ENCODE assay signal across 8 cellular contexts in genomic region chr2:53786371-53787254, GRCh38. TPM values are rescaled to one million over a fixed set of nuclear protein-coding genes. Genes with fewer than 3 reads are reported as not detected.
DNase-seq lines count a peak whose midpoint lies in the region; ATAC-seq and TF ChIP-seq lines count a peak whose summit lies in the region.

ASB3 (minus strand) TSS chr2:53786953; CDS start chr2:53765572, 21,381 bp downstream.
ERLEC1 (plus strand) TSS chr2:53787044; CDS start chr2:53787211, 167 bp downstream.

- H3K9ac ChIP-seq in parathyroid adenoma = peak within 1 kb of the TSS; percentile 38

- intact Hi-C loops in Right ventricle myocardium superior (cut with DNase I) = no loop called here
- intact Hi-C loops in tibial artery (cut with DNase I; ENCODE audit: low total_unique reads) = no loop called here

- ATAC-seq in HG02678 (IDR thresholded peaks at IDR 0.05; ENCODE audit: unreplicated experiment) (peak; percentile 95), Right ventricle myocardium superior (ENCODE audit: poor library complexity) (peak; percentile 98)

- peak; percentile 92 for DNase-seq in GM12865 (ENCODE audit: low read depth)
- peak; percentile 85 for DNase-seq in NCI-H1105 treated with DMSO at 0.1 percent for 48 hours (lab: John Stamatoyannopoulos, UW)
- DNase-seq in SW 1271 (lab: John Stamatoyannopoulos, UW) = peak; percentile 69 to 85
- peak; percentile 79 for DNase-seq in activated naive CD8-positive, alpha-beta T cell treated with anti-CD3 and anti-CD28 coated beads, Interleukin-2, amount 50 U/mL, for 16 hours (ENCODE audit: low read depth, low spot score)
- peak; percentile 94 for DNase-seq in Right ventricle myocardium superior
- peak; percentile 85 to 92 for DNase-seq in tibial artery

- H3K36me3 ChIP-seq in parathyroid adenoma (ENCODE audit: control insufficient read depth, insufficient read depth, low read length) (no peaks in the 10 kb centered on the region), tibial artery (peaks cover 0 to 7% (median 0%) of the 10 kb centered on the region in 3 donors)

- H3K79me2 ChIP-seq in parathyroid adenoma = peaks cover 56% of the 10 kb centered on the region

- peak within 1 kb of the TSS; percentile 99 for H3K4me2 ChIP-seq in parathyroid adenoma (ENCODE audit: low read length)

- H2AFZ ChIP-seq in parathyroid adenoma = peak within 1 kb of the TSS; percentile 88

- H3K27ac ChIP-seq in parathyroid adenoma = peak within 1 kb of the TSS; percentile 77
- peak within 1 kb of the TSS; percentile 72 to 88 for H3K27ac ChIP-seq in tibial artery

- H3K4me1 ChIP-seq in parathyroid adenoma (peaks cover 9% of the 10 kb centered on the region), tibial artery (peaks cover 0 to 47% (median 34%) of the 10 kb centered on the region in 4 donors)

- H3K4me3 ChIP-seq in GM12865 (ENCODE audit: low read depth, low read length) = peak within 1 kb of the TSS; percentile 75
- H3K4me3 ChIP-seq in parathyroid adenoma (ENCODE audit: low read depth, low read length) = peak within 1 kb of the TSS; percentile 90
- peak within 1 kb of the TSS; percentile 61 to 96 for H3K4me3 ChIP-seq in tibial artery

- TF ChIP-seq CTCF in GM12865 (IDR thresholded peaks at IDR 0.05; ENCODE audit: insufficient read depth, low read depth, low read length, missing control alignments) (no peak), parathyroid adenoma (IDR thresholded peaks at IDR 0.05) (no peak), tibial artery (IDR thresholded peaks at IDR 0.05) (no peak)

- no peaks in the 10 kb centered on the region for H3K27me3 ChIP-seq in parathyroid adenoma (ENCODE audit: control insufficient read depth, insufficient read depth, low read length)
- no peaks in the 10 kb centered on the region for H3K27me3 ChIP-seq in tibial artery

- no peaks in the 10 kb centered on the region for H3K9me3 ChIP-seq in parathyroid adenoma (ENCODE audit: control insufficient read depth, low read length)
- no peaks in the 10 kb centered on the region for H3K9me3 ChIP-seq in tibial artery

RNA-seq across cellular contexts. Expression of gene ASB3, which starts in this region (rescaled TPM):
- 9.8 TPM for total RNA-seq in Right ventricle myocardium superior

RNA-seq across cellular contexts. Expression of gene ERLEC1, which starts in this region (rescaled TPM):
- total RNA-seq in Right ventricle myocardium superior = 32.3 TPM

Comparison
In these comparisons a context has a peak if more than half of its experiments do, and no peak if none do; other contexts are left out.
1. Peak in every context shown above with its lines: DNase-seq, ATAC-seq, H3K4me3 ChIP-seq and H3K27ac ChIP-seq.